Comparison of ENCODE assay signal across 16 cellular contexts in the genomic region with DNA sequence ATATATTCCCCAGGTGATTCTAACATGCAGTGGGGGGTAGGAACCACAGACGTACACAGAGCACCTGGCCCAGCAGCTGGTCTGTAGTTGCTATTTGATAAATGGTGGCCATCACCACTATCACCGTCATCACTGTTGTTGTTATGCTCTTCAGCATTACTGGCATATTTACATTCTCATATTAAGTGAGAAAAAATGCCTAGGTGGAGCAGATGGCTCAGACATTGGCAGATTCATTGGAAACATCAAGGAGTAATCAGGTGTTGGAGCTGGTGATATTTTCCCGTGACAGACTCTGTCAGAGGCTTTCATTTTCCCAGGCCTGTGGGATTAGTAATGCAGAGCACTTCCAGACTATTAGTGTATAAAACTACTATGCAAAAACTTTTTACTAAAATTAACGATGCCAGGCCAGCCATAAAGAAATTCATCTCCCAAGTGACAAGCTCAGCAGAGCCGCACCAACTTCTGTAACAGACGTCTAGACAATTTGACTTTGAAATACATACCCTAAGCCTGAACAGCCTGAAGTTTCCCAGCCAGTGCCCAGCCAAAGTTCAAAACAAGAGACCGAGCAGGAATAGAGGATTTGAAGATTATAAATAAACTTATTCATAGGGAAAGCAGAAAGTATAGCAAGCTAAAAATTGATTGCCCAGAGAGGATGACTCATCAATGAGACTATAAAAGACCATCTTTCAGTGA.
DNase-seq lines count a peak whose midpoint lies in the region; ATAC-seq and TF ChIP-seq lines count a peak whose summit lies in the region.
"Had no signal": no experiment of that assay in that cellular context is flagged by ENCODE, and none has a peak within 500 bp of the region (broad histone marks: within the 10 kb centered on the region; RNA-seq: fewer than 3 reads in every experiment).

No MANE protein-coding gene starts in this region.

- H3K9me3 Mint-ChIP-seq in neural crest cell: peaks cover 4% of the 10 kb centered on the region
- H3K9me3 Mint-ChIP-seq: activated T-helper 1 cell treated with anti-CD3 and anti-CD28 coated beads, Interleukin-12 subunit alpha, Interleukin-12 subunit beta, Interleukin-2, Interleukin-4 antibody, amounts not matched to agents 30 ng/mL and 10 ng/mL and 1 ng/mL, durations not matched to agents 14 hours and 24 hours and 36 hours; effector memory CD8-positive, alpha-beta T cell had no signal

- peak overlapping the region; percentile 6 for H3K4me3 Mint-ChIP-seq in neural crest cell
- H3K4me3 Mint-ChIP-seq: activated T-helper 1 cell treated with anti-CD3 and anti-CD28 coated beads, Interleukin-12 subunit alpha, Interleukin-12 subunit beta, Interleukin-2, Interleukin-4 antibody, amounts not matched to agents 30 ng/mL and 10 ng/mL and 1 ng/mL, durations not matched to agents 14 hours and 24 hours and 36 hours; effector memory CD8-positive, alpha-beta T cell had no signal

- no peaks in the 10 kb centered on the region for H3K27me3 Mint-ChIP-seq in neural crest cell (ENCODE audit: low read depth)

- ATAC-seq in HG03139 (IDR thresholded peaks at IDR 0.05; ENCODE audit: unreplicated experiment) (no peak), HG03354 (IDR thresholded peaks at IDR 0.05; ENCODE audit: poor library complexity, severe bottlenecking, unreplicated experiment) (no peak)
- ATAC-seq: effector memory CD8-positive, alpha-beta T cell; gastroesophageal sphincter had no signal

- H3K4me1 Mint-ChIP-seq in neural crest cell: peaks cover 28% of the 10 kb centered on the region

- H3K27ac Mint-ChIP-seq in neural crest cell (ENCODE audit: unreplicated experiment): peak overlapping the region; percentile 90
- H3K27ac Mint-ChIP-seq: activated T-helper 1 cell treated with anti-CD3 and anti-CD28 coated beads, Interleukin-12 subunit alpha, Interleukin-12 subunit beta, Interleukin-2, Interleukin-4 antibody, amounts not matched to agents 30 ng/mL and 10 ng/mL and 1 ng/mL, durations not matched to agents 14 hours and 24 hours and 36 hours; effector memory CD8-positive, alpha-beta T cell had no signal

- H3K4me1 ChIP-seq in esophagus muscularis mucosa: peaks cover 4 to 13% (median 9%) of the 10 kb centered on the region in 4 donors
- H3K4me1 ChIP-seq in suprapubic skin: no peaks in the 10 kb centered on the region
- H3K4me1 ChIP-seq: BE2C had no signal

- intact Hi-C loops in esophagus muscularis mucosa (cut with DNase I): no loop called here

- DNase-seq in DMS153 (lab: John Stamatoyannopoulos, UW): peak; percentile 89
- DNase-seq in NCI-H1436 (lab: John Stamatoyannopoulos, UW): peak; percentile 42
- DNase-seq in SHP77 treated with DMSO at 0.1 percent for 48 hours (lab: John Stamatoyannopoulos, UW): peak; percentile 100
- DNase-seq in neural crest cell (ENCODE audit: low read depth, low spot score): no peak
- no peak for DNase-seq in esophagus muscularis mucosa (ENCODE audit: extremely low spot score)
- DNase-seq in suprapubic skin (ENCODE audit: low spot score in 2 of 2): no peak
- DNase-seq: activated CD4-positive, alpha-beta T cell treated with anti-CD3 and anti-CD28 coated beads for 1 hour; BE2C; effector memory CD8-positive, alpha-beta T cell; Kasumi-1; SW 1271 had no signal

- no peaks in the 10 kb centered on the region for H3K36me3 ChIP-seq in esophagus muscularis mucosa
- H3K36me3 ChIP-seq in suprapubic skin: no peaks in the 10 kb centered on the region
- H3K36me3 ChIP-seq: BE2C, gastroesophageal sphincter, neutrophil had no signal

- H3K9me3 ChIP-seq in esophagus muscularis mucosa (no peaks in the 10 kb centered on the region), suprapubic skin (no peaks in the 10 kb centered on the region)
- H3K9me3 ChIP-seq: BE2C, gastroesophageal sphincter, neutrophil had no signal

- H3K36me3 Mint-ChIP-seq in neural crest cell (ENCODE audit: low read depth): no peaks in the 10 kb centered on the region

- H3K27me3 ChIP-seq in esophagus muscularis mucosa: no peaks in the 10 kb centered on the region
- no peaks in the 10 kb centered on the region for H3K27me3 ChIP-seq in suprapubic skin
- H3K27me3 ChIP-seq: BE2C, gastroesophageal sphincter, neutrophil had no signal

- TF ChIP-seq EP300 in esophagus muscularis mucosa (IDR thresholded peaks at IDR 0.05) (no peak), suprapubic skin (IDR thresholded peaks at IDR 0.05) (no peak)

- no peak overlapping the region for H3K27ac ChIP-seq in esophagus muscularis mucosa (replicated peaks in 1 of 4)
- no peak overlapping the region for H3K27ac ChIP-seq in suprapubic skin
- H3K27ac ChIP-seq: gastroesophageal sphincter, neutrophil had no signal

- H3K4me3 ChIP-seq in esophagus muscularis mucosa: no peak overlapping the region
- no peak overlapping the region for H3K4me3 ChIP-seq in suprapubic skin
- H3K4me3 ChIP-seq: gastroesophageal sphincter had no signal

- TF ChIP-seq POLR2A in esophagus muscularis mucosa (IDR thresholded peaks at IDR 0.05; ENCODE audit: low read depth): no peak
- TF ChIP-seq POLR2A in suprapubic skin (IDR thresholded peaks at IDR 0.05): no peak

- TF ChIP-seq CTCF in neural crest cell (conservative IDR thresholded peaks at IDR 0.05) (no peak), esophagus muscularis mucosa (IDR thresholded peaks at IDR 0.05) (no peak), suprapubic skin (IDR thresholded peaks at IDR 0.05) (no peak)

- WGBS in esophagus muscularis mucosa: 29% methylated on average over 7 of the region's 7 CpGs
- WGBS in suprapubic skin: 69% methylated on average over 7 of the region's 7 CpGs

Comparison
In these comparisons a context has a peak if more than half of its experiments do, and no peak if none do; other contexts are left out.
1. DNase-seq: peak in DMS153 (single experiment), NCI-H1436 (single experiment) and SHP77 treated with DMSO at 0.1 percent for 48 hours (single experiment); none in neural crest cell (single experiment), esophagus muscularis mucosa (single experiment) and suprapubic skin (0 of 2).